Comparison of ENCODE assay signal across 13 cellular contexts in the genomic region with DNA sequence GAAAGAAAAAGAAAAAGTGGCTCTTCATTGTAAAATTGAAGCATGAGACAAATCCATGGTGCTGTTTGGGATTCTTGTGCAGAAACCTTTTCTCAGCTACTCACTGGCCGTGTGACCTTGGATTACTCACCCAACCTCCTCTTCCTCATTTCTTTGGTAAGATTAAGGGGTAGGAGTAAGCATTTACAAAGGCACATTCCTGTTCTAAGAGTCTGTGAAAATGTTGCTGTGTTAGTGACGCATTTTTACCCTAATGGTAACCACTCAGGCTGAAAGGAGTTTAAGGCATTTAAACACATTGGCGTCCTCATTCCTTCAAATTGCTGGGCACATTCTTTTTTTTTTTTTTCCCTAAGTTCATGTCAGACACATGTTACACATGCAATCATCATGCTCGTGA. TPM values are rescaled to one million over a fixed set of nuclear protein-coding genes. Genes with fewer than 3 reads are reported as not detected.
DNase-seq lines count a peak whose midpoint lies in the region; ATAC-seq and TF ChIP-seq lines count a peak whose summit lies in the region.
"Had no signal": no experiment of that assay in that cellular context is flagged by ENCODE, and none has a peak within 500 bp of the region (broad histone marks: within the 10 kb centered on the region; RNA-seq: fewer than 3 reads in every experiment).

No MANE protein-coding gene starts in this region.

- H3K27ac ChIP-seq in osteoblast (ENCODE audit: low read depth, low read length) (peak overlapping the region; percentile 99), prostate gland (no peak overlapping the region)
- H3K27ac ChIP-seq: dorsolateral prefrontal cortex, right lobe of liver had no signal

- H3K27ac Mint-ChIP-seq in Calu3 (ENCODE audit: unreplicated experiment): no peak overlapping the region

- no peaks in the 10 kb centered on the region for H3K9me3 Mint-ChIP-seq in Calu3 (ENCODE audit: low read depth, unreplicated experiment)

- TF ChIP-seq POLR2A in prostate gland (IDR thresholded peaks at IDR 0.05) (no peak), GM18505 (IDR thresholded peaks at IDR 0.05; ENCODE audit: borderline replicate concordance, extremely low read depth, insufficient read depth, insufficient read length) (no peak)

- H3K9me3 ChIP-seq in osteoblast (ENCODE audit: low read depth, low read length) (no peaks in the 10 kb centered on the region), prostate gland (no peaks in the 10 kb centered on the region)
- H3K9me3 ChIP-seq: mucosa of descending colon, right lobe of liver had no signal

- peak overlapping the region; percentile 31 for H3K4me2 ChIP-seq in osteoblast (ENCODE audit: insufficient read depth, low read length)

- peaks cover 24% of the 10 kb centered on the region for H3K36me3 ChIP-seq in osteoblast (ENCODE audit: insufficient read depth, low read length)
- no peaks in the 10 kb centered on the region for H3K36me3 ChIP-seq in prostate gland
- H3K36me3 ChIP-seq: right lobe of liver had no signal

- no TSS peak for BruUV-seq in Calu3 (replicated peaks; lab: Mats Ljungman, UMichigan)

- peaks cover 85% of the 10 kb centered on the region for H3K79me2 ChIP-seq in osteoblast (ENCODE audit: insufficient read depth, low read length)

- CTCF ChIA-PET in Calu3 (lab: Charles Lee): interaction anchor here (0.5 to 0.7 kb wide), 4 partner anchors 58 to 1322 kb away, joined by 4 to 10 read pairs (median 6); no protein-coding TSS in a partner anchor

- H3K4me1 Mint-ChIP-seq in Calu3 (ENCODE audit: low read depth, unreplicated experiment): peaks cover 21% of the 10 kb centered on the region

- H3K27me3 ChIP-seq in osteoblast (ENCODE audit: insufficient read depth, low read length) (no peaks in the 10 kb centered on the region), prostate gland (replicated peaks; ENCODE audit: insufficient read depth) (no peaks in the 10 kb centered on the region)
- H3K27me3 ChIP-seq: dorsolateral prefrontal cortex, right lobe of liver had no signal

- H3K4me1 ChIP-seq in osteoblast (ENCODE audit: insufficient read depth, low read length) (peaks cover 39% of the 10 kb centered on the region), prostate gland (replicated peaks) (no peaks in the 10 kb centered on the region)

- intact Hi-C loops in Calu3 (cut with micrococcal nuclease; ENCODE audit: unreplicated experiment) (no loop called here), prostate gland (cut with DNase I) (no loop called here)

- TF ChIP-seq CTCF in Calu3 (IDR thresholded peaks at IDR 0.05; ENCODE audit: unreplicated experiment) (no peak), choroid plexus epithelial cell (conservative IDR thresholded peaks at IDR 0.05; ENCODE audit: low read depth, low read length) (no peak), osteoblast (IDR thresholded peaks at IDR 0.05; ENCODE audit: extremely low read depth, low read depth, low read length) (no peak), prostate gland (IDR thresholded peaks at IDR 0.05) (no peak)

- H3K4me3 ChIP-seq in choroid plexus epithelial cell (ENCODE audit: low read depth, low read length) (no peak overlapping the region), osteoblast (ENCODE audit: insufficient read depth, low read length) (no peak overlapping the region), prostate gland (no peak overlapping the region)
- H3K4me3 ChIP-seq: dorsolateral prefrontal cortex, mucosa of descending colon, right lobe of liver had no signal

- no peak overlapping the region for H3K4me3 Mint-ChIP-seq in Calu3 (ENCODE audit: low read depth, unreplicated experiment)

- peaks cover 22% of the 10 kb centered on the region for H4K20me1 ChIP-seq in osteoblast (ENCODE audit: insufficient read depth, low read length)

- peaks cover 38% of the 10 kb centered on the region for H3K36me3 Mint-ChIP-seq in Calu3 (ENCODE audit: insufficient read depth, unreplicated experiment)

- DNase-seq in Calu3: peak; percentile 11
- DNase-seq in NOMO-1 treated with DMSO at 0.1 percent for 48 hours (lab: John Stamatoyannopoulos, UW; ENCODE audit: unreplicated experiment): peak; percentile 60
- DNase-seq in choroid plexus epithelial cell (ENCODE audit: low read depth): peak; percentile 95
- DNase-seq in osteoblast (ENCODE audit: insufficient read length, low spot score, missing footprints): peak; percentile 91
- no peak for DNase-seq in activated CD4-positive, CD25-positive, alpha-beta regulatory T cell treated with anti-CD3 and anti-CD28 coated beads, Interleukin-2, amount 50 U/mL, for 72 hours
- DNase-seq in prostate gland (ENCODE audit: low spot score): no peak
- DNase-seq in NCI-H146 (lab: John Stamatoyannopoulos, UW): no peak
- DNase-seq: activated naive CD4-positive, alpha-beta T cell treated with Interleukin-2 at 50 U/mL for 16 hours; dorsolateral prefrontal cortex; mucosa of descending colon; NCI-H524; right lobe of liver had no signal

- WGBS in prostate gland: 93% methylated on average over 4 of the region's 4 CpGs

- no peak overlapping the region for H2AFZ ChIP-seq in osteoblast (ENCODE audit: low read length)

- no peaks in the 10 kb centered on the region for H3K27me3 Mint-ChIP-seq in Calu3 (ENCODE audit: unreplicated experiment)

- ATAC-seq in GM18505 (IDR thresholded peaks at IDR 0.05; ENCODE audit: unreplicated experiment): no peak
- ATAC-seq: mucosa of descending colon, right lobe of liver had no signal

RNA-seq across cellular contexts. Expression of gene RAI14, which starts 4.3 kb away (rescaled TPM):
- total RNA-seq in Calu3 (2022) (56.2 and 84.3 TPM in 2 replicates), osteoblast (138 and 149 TPM in 2 replicates), prostate gland (10 to 100 TPM in 1 of 2 donors, 1 to 10 TPM in 1; 9.6 to 23.7 TPM)

Comparison
In these comparisons a context has a peak if more than half of its experiments do, and no peak if none do; other contexts are left out.
1. DNase-seq: peak in Calu3 (single experiment), NOMO-1 treated with DMSO at 0.1 percent for 48 hours (single experiment), choroid plexus epithelial cell (single experiment) and osteoblast (single experiment); none in activated CD4-positive, CD25-positive, alpha-beta regulatory T cell treated with anti-CD3 and anti-CD28 coated beads, Interleukin-2, amount 50 U/mL, for 72 hours (single experiment), prostate gland (single experiment) and NCI-H146 (single experiment).